19 cellular contexts compared by ENCODE assay signal in genomic region chr11:3370268-3370870, GRCh38. TPM values are rescaled to one million over a fixed set of nuclear protein-coding genes. Genes with fewer than 3 reads are reported as not detected.
A peak's percentile ranks its signal among the peaks of the same experiment; 100 is the strongest.
DNase-seq lines count a peak whose midpoint lies in the region; ATAC-seq, FAIRE-seq and TF ChIP-seq lines count a peak whose summit lies in the region.
"Had no signal": no experiment of that assay in that cellular context is flagged by ENCODE, and none has a peak within 500 bp of the region (broad histone marks: within the 10 kb centered on the region; RNA-seq: fewer than 3 reads in every experiment).

No MANE protein-coding gene starts in this region.

- H3K4me2 ChIP-seq in HepG2 (ENCODE audit: low read depth, low read length) (no peak overlapping the region), keratinocyte (ENCODE audit: control insufficient read depth, extremely low read depth, insufficient read depth, low read depth, low read length) (peak overlapping the region; percentile 35)
- H3K4me2 ChIP-seq: PC-9 had no signal

- TF ChIP-seq EP300 in HepG2 (IDR thresholded peaks at IDR 0.05; ENCODE audit: low read depth in 2 of 2, low read length in 2 of 2) = no peak
- TF ChIP-seq EP300 in HepG2 (CRISPR knock-in tag; IDR thresholded peaks at IDR 0.05; ENCODE audit: borderline replicate concordance) = no peak

- ATAC-seq in HepG2 = no peak
- no peak for ATAC-seq in right lobe of liver
- ATAC-seq in left lobe of liver = no peak
- ATAC-seq in activated CD4-positive, CD25-positive, alpha-beta regulatory T cell treated with anti-CD3 and anti-CD28 coated beads, Interleukin-2, amount 50 U/mL, for 24 hours = no peak

- no peak for DNase-seq in HepG2 (ENCODE audit: low spot score)
- no peak for DNase-seq in right lobe of liver
- peak; percentile 85 for DNase-seq in bronchial epithelial cell (ENCODE audit: low read depth)
- peak; percentile 19 for DNase-seq in keratinocyte (ENCODE audit: low read depth, low spot score)
- DNase-seq in ureter (ENCODE audit: low spot score) = peak; percentile 60
- no peak for DNase-seq in left lobe of liver (ENCODE audit: low spot score)
- no peak for DNase-seq in COLO829 (ENCODE audit: low spot score)
- DNase-seq: COR-L47, DMS79, NCI-H1105, NCI-H146, NCI-H2029, NCI-H226, NCI-H510A treated with DMSO at 0.1 percent for 48 hours, NCI-H748 treated with DMSO at 0.1 percent for 48 hours, PC-9, SIG-M5 had no signal

- TF ChIP-seq RAD21 in HepG2 (CRISPR knock-in tag; IDR thresholded peaks at IDR 0.05) = no peak

- in situ Hi-C loops in HepG2 (cut with HindIII; ENCODE audit: extremely low pct_ligation_motif_present, low pct_unique_long_range_greater_than_20kb) = no loop called here

- intact Hi-C loops in HepG2 (cut with micrococcal nuclease; ENCODE audit: unreplicated experiment) (no loop called here), right lobe of liver (cut with DNase I) (no loop called here)

- H3K27ac ChIP-seq in HepG2 (ENCODE audit: extremely low read length, insufficient read depth, low read length) = no peak overlapping the region
- H3K27ac ChIP-seq in right lobe of liver = no peak overlapping the region
- H3K27ac ChIP-seq in keratinocyte (ENCODE audit: control insufficient read depth, insufficient read depth, low read length) = peak overlapping the region; percentile 44
- H3K27ac ChIP-seq: PC-9 had no signal

- H2AFZ ChIP-seq in HepG2 (ENCODE audit: low read length) (no peak overlapping the region), keratinocyte (ENCODE audit: control insufficient read depth, low read length) (peak overlapping the region; percentile 24)
- H2AFZ ChIP-seq: PC-9 had no signal

- POLR2A ChIA-PET in HepG2 (lab: Yijun Ruan, JAX) = interaction anchor here (1.3 kb wide), 1 partner anchor 8 kb away, joined by 4 read pairs; the partner anchor contains the start of gene ZNF195

- TF ChIP-seq CTCF in HepG2 (CRISPR knock-in tag; IDR thresholded peaks at IDR 0.05) (no peak), right lobe of liver (IDR thresholded peaks at IDR 0.05) (no peak), bronchial epithelial cell (IDR thresholded peaks at IDR 0.05; ENCODE audit: insufficient read depth, low read length, severe bottlenecking) (no peak), keratinocyte (optimal IDR thresholded peaks at IDR 0.05 in 1 of 3, IDR thresholded peaks at IDR 0.05 in 1 of 3, conservative IDR thresholded peaks at IDR 0.05 in 1 of 3; ENCODE audit: extremely low read depth in 1 of 3, insufficient read depth in 2 of 3, low read length in 3 of 3) (no peak)

- TF ChIP-seq POLR2A in HepG2 (IDR thresholded peaks at IDR 0.05; ENCODE audit: insufficient read depth in 1 of 2, low read depth in 2 of 2, low read length in 2 of 2) (no peak), right lobe of liver (IDR thresholded peaks at IDR 0.05) (no peak)

- dilution Hi-C loops in keratinocyte (cut with MboI; ENCODE audit: extremely low pct_ligation_motif_present, low sequenced_read_pairs) = no loop called here

- H3K4me3 ChIP-seq in HepG2 (replicated peaks in 1 of 3; ENCODE audit: insufficient read depth in 1 of 3, low read depth in 2 of 3, low read length in 3 of 3) (no peak overlapping the region), right lobe of liver (no peak overlapping the region), bronchial epithelial cell (ENCODE audit: low read depth, low read length) (no peak overlapping the region), keratinocyte (ENCODE audit: control insufficient read depth in 2 of 3, extremely low read depth in 1 of 3, insufficient read depth in 2 of 3, low read depth in 1 of 3, low read length in 3 of 3) (peak overlapping the region in 1 of 3 experiments; percentile 34)
- H3K4me3 ChIP-seq: PC-9 had no signal

- H3K79me2 ChIP-seq in HepG2 (ENCODE audit: insufficient read depth, low read length) (peaks cover 38% of the 10 kb centered on the region), keratinocyte (ENCODE audit: control insufficient read depth, insufficient read depth, low read length) (peaks cover 46% of the 10 kb centered on the region)

- H3K9me3 ChIP-seq in HepG2 (ENCODE audit: low read length) (peaks cover 7% of the 10 kb centered on the region), right lobe of liver (peaks cover 0 to 9% (median 0%) of the 10 kb centered on the region in 4 donors), keratinocyte (ENCODE audit: control insufficient read depth, low read depth, low read length) (peaks cover 21% of the 10 kb centered on the region)

- H3K4me1 ChIP-seq in HepG2 (ENCODE audit: insufficient read depth, low read length) (peaks cover 3% of the 10 kb centered on the region; the same call in 1 of the 2 replicates), right lobe of liver (no peaks in the 10 kb centered on the region), keratinocyte (ENCODE audit: control insufficient read depth, extremely low read depth, insufficient read depth, low read length) (peaks cover 21% of the 10 kb centered on the region)

- CTCF ChIA-PET in HepG2 (lab: Yijun Ruan, JAX; ENCODE audit: low intra/inter-chr PET ratio, low total read pairs) = no interaction called here

- H3K36me3 ChIP-seq in HepG2 (replicated peaks in 1 of 2; ENCODE audit: control insufficient read depth in 1 of 2, insufficient read depth in 2 of 2, low read length in 2 of 2) = peaks cover 13 to 75% of the 10 kb centered on the region in 2 experiments
- H3K36me3 ChIP-seq in right lobe of liver = peaks cover 4 to 60% (median 37%) of the 10 kb centered on the region in 4 donors
- H3K36me3 ChIP-seq in bronchial epithelial cell (ENCODE audit: control insufficient read depth, insufficient read depth, low read length) = peaks cover 15% of the 10 kb centered on the region
- peaks cover 24 to 45% of the 10 kb centered on the region in 2 experiments for H3K36me3 ChIP-seq in keratinocyte (ENCODE audit: control insufficient read depth in 2 of 2, extremely low read depth in 1 of 2, insufficient read depth in 2 of 2, low read length in 2 of 2)

- H3K27me3 ChIP-seq in HepG2 (ENCODE audit: control insufficient read depth in 1 of 2, insufficient read depth in 2 of 2, low read length in 2 of 2) (no peaks in the 10 kb centered on the region), right lobe of liver (no peaks in the 10 kb centered on the region), bronchial epithelial cell (ENCODE audit: control insufficient read depth, insufficient read depth, low read length) (no peaks in the 10 kb centered on the region), keratinocyte (ENCODE audit: control insufficient read depth, extremely low read depth, insufficient read depth, low read length) (no peaks in the 10 kb centered on the region)

- 96% methylated on average over 9 of the region's 9 CpGs for WGBS in HepG2 (ENCODE audit: low lambda C conversion rate)
- WGBS in right lobe of liver (ENCODE audit: insufficient coverage, low coverage, low lambda C conversion rate, missing lambda C conversion rate) = 90% methylated on average over 9 of the region's 9 CpGs

- H4K20me1 ChIP-seq in HepG2 (ENCODE audit: insufficient read depth, low read length) (no peaks in the 10 kb centered on the region), keratinocyte (ENCODE audit: control insufficient read depth, extremely low read depth, insufficient read depth, low read length) (no peaks in the 10 kb centered on the region)

- FAIRE-seq in HepG2 (lab: Jason Lieb, UNC) (no peak), bronchial epithelial cell (lab: Jason Lieb, UNC) (no peak), keratinocyte (lab: Jason Lieb, UNC) (peak; percentile 88)
- FAIRE-seq: H54 had no signal

- H3K9me1 ChIP-seq in keratinocyte (ENCODE audit: control insufficient read depth, extremely low read depth, insufficient read depth, low read length) = no peaks in the 10 kb centered on the region

- H3K9ac ChIP-seq in HepG2 (ENCODE audit: insufficient read depth, low read depth, low read length) (no peak overlapping the region), keratinocyte (ENCODE audit: control insufficient read depth, extremely low read depth, insufficient read depth, low read length) (no peak overlapping the region)

- BruUV-seq in HepG2 (replicated peaks; lab: Mats Ljungman, UMichigan) = no TSS peak

TF ChIP-seq in HepG2, 621 proteins besides CTCF, POLR2A, EP300 and RAD21 (continues in another document):
- TF ChIP-seq TRIM24 (CRISPR knock-in tag; IDR thresholded peaks at IDR 0.05) = no peak

RNA-seq across cellular contexts. Expression of gene ZNF195, which starts 8.6 kb away (rescaled TPM):
- total RNA-seq in HepG2 (2016; rRNA removed; fragmentation: Illumina TruSeq; extraction: Trizol) (31.4 and 38.0 TPM in 2 replicates), right lobe of liver (10 to 100 TPM in 1 of 6 experiments, 1 to 10 TPM in 5; 6.9 to 10.1 (median 7.5) TPM), bronchial epithelial cell (15.0 and 22.9 TPM in 2 replicates), ureter (51.4 TPM), left lobe of liver (7.2 TPM)
- total RNA-seq in HepG2 (2016; cell fraction: cytosol; rRNA removed; fragmentation: Illumina TruSeq; extraction: Trizol; ENCODE audit: low read depth) = 6.4 and 8.5 TPM in 2 replicates
- total RNA-seq in HepG2 (2016; cell fraction: insoluble cytoplasmic fraction; rRNA removed; fragmentation: Illumina TruSeq; extraction: Trizol) = 30.7 and 39.1 TPM in 2 replicates
- total RNA-seq in HepG2 (2016; cell fraction: membrane; rRNA removed; fragmentation: Illumina TruSeq; extraction: Trizol) = 16.1 and 20.2 TPM in 2 replicates
- total RNA-seq in HepG2 (2016; cell fraction: nucleus; rRNA removed; fragmentation: Illumina TruSeq; extraction: Trizol) = 54.8 and 59.5 TPM in 2 replicates
- polyA plus RNA-seq in HepG2 (2011; rRNA removed) (12.7 and 17.3 TPM in 2 replicates), keratinocyte (19.2 to 27.4 TPM (median 19.2 TPM) in 3 replicates)
- 6.8 and 9.5 TPM in 2 replicates for polyA plus RNA-seq in HepG2 (2011; cell fraction: cytosol; rRNA removed)
- 15.8 and 17.7 TPM in 2 replicates for polyA plus RNA-seq in HepG2 (2011; cell fraction: nucleus; rRNA removed)
- polyA plus RNA-seq in HepG2 (2012) = 11.5 and 12.3 TPM in 2 replicates
- polyA plus RNA-seq in HepG2 (2016; cell fraction: cytosol; fragmentation: Illumina TruSeq; extraction: Trizol; ENCODE audit: low read depth) = 3.2 and 3.6 TPM in 2 replicates
- polyA plus RNA-seq in HepG2 (2016; cell fraction: insoluble cytoplasmic fraction; fragmentation: Illumina TruSeq; extraction: Trizol; ENCODE audit: low read depth) = 29.8 and 32.0 TPM in 2 replicates
- 5.8 and 6.2 TPM in 2 replicates for polyA plus RNA-seq in HepG2 (2016; cell fraction: membrane; fragmentation: Illumina TruSeq; extraction: Trizol; ENCODE audit: low read depth)
- polyA plus RNA-seq in HepG2 (2016; cell fraction: nucleus; fragmentation: Illumina TruSeq; extraction: Trizol; ENCODE audit: insufficient read depth, low read depth) = 78.0 and 83.8 TPM in 2 replicates
- 24.4 and 56.6 TPM in 2 replicates for polyA minus RNA-seq in HepG2 (2011; rRNA and poly(A)+ RNA removed; ENCODE audit: low replicate concordance)
- polyA minus RNA-seq in HepG2 (2011; cell fraction: cytosol; rRNA and poly(A)+ RNA removed) = 8.7 and 9.2 TPM in 2 replicates
- polyA minus RNA-seq in HepG2 (2011; cell fraction: nucleus; rRNA and poly(A)+ RNA removed) = 63.3 and 70.1 TPM in 2 replicates
- polyA plus RNA-seq in keratinocyte (2011; ENCODE audit: low read depth) = 8.4 TPM
- 8.1 and 16.1 TPM in 2 replicates for polyA plus RNA-seq in keratinocyte (2011; cell fraction: cytosol; rRNA removed)
- polyA plus RNA-seq in keratinocyte (2011; cell fraction: nucleus; rRNA removed) = 46.3 and 56.0 TPM in 2 replicates
- polyA plus RNA-seq in keratinocyte (2012; ENCODE audit: low replicate concordance) = 13.5 and 14.1 TPM in 2 replicates
- 18.0 to 28.2 TPM (median 24.4 TPM) in 3 replicates for polyA minus RNA-seq in keratinocyte
- 12.7 TPM for polyA minus RNA-seq in keratinocyte (2011; cell fraction: cytosol; rRNA and poly(A)+ RNA removed)
- 37.5 and 47.9 TPM in 2 replicates for polyA minus RNA-seq in keratinocyte (2011; cell fraction: nucleus; rRNA and poly(A)+ RNA removed)

Comparison
In these comparisons a context has a peak if more than half of its experiments do, and no peak if none do; other contexts are left out.
1. DNase-seq: peak in bronchial epithelial cell (single experiment), keratinocyte (single experiment) and ureter (single experiment); none in HepG2 (single experiment), right lobe of liver (0 of 3), left lobe of liver (single experiment) and COLO829 (single experiment).